18 cellular contexts compared by ENCODE assay signal in the genomic region with DNA sequence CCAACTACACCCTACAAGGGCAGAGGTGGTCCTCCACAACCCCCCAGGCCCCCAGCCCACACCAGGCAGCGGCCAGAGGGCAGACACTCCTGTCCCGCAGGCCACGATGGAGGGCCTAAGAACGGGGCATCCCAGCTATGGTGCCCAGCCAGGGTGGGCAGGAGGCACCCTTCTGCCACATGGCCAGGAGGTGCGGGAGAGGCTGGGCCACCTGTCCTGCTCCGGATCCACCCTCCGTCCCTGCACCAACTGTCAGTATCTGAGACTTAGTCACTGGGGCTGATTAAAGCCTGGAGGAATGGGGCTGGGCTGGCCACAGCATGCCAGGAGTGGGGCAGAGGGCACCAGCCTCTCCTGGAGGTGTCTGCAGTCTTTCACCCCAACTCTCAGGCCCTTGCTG. TPM values are rescaled to one million over a fixed set of nuclear protein-coding genes. Genes with fewer than 3 reads are reported as not detected.
A peak's percentile ranks its signal among the peaks of the same experiment; 100 is the strongest.
DNase-seq lines count a peak whose midpoint lies in the region; ATAC-seq and TF ChIP-seq lines count a peak whose summit lies in the region.
"Had no signal": no experiment of that assay in that cellular context is flagged by ENCODE, and none has a peak within 500 bp of the region (broad histone marks: within the 10 kb centered on the region; RNA-seq: fewer than 3 reads in every experiment).

No MANE protein-coding gene starts in this region.

- DNase-seq in Calu3 (peak; percentile 39), M059J (ENCODE audit: low read depth) (peak; percentile 47), epithelial cell of esophagus (ENCODE audit: low read depth) (peak; percentile 84), trophoblast cell (peak; percentile 43 to 73), thyroid gland (no peak), endodermal cell (no peak)
- DNase-seq in stimulated activated naive CD8-positive, alpha-beta T cell treated with anti-CD3 and anti-CD28 coated beads, Interleukin-15, amount 100 ng/mL, for 72 hours, result no peak
- DNase-seq: activated effector memory CD4-positive, alpha-beta T cell treated with Interleukin-2 at 50 U/mL for 16 hours; AML-193; amniotic stem cell; Caco-2; effector CD8-positive, alpha-beta T cell; NCI-H187; NCI-H446; occipital lobe had no signal

- H2BK12ac ChIP-seq in trophoblast cell (ENCODE audit: low read length), result no peak overlapping the region

- H3K4me1 Mint-ChIP-seq in Calu3 (ENCODE audit: low read depth, unreplicated experiment) (no peaks in the 10 kb centered on the region), endodermal cell (no peaks in the 10 kb centered on the region)
- H3K4me1 Mint-ChIP-seq in stimulated activated naive CD8-positive, alpha-beta T cell treated with anti-CD3 and anti-CD28 coated beads, Interleukin-15, amount 100 ng/mL, for 72 hours, result no peaks in the 10 kb centered on the region

- no peak overlapping the region for H4K91ac ChIP-seq in trophoblast cell (ENCODE audit: low read depth, low read length)

- no peak overlapping the region for H2AFZ ChIP-seq in trophoblast cell (ENCODE audit: insufficient read depth, low read length, poor library complexity)

- no peak overlapping the region for H2AK5ac ChIP-seq in trophoblast cell (ENCODE audit: low read length)

- H3K23ac ChIP-seq in trophoblast cell (ENCODE audit: low read length), result no peak overlapping the region

- no peak overlapping the region for H3K27ac ChIP-seq in trophoblast cell (ENCODE audit: low read depth, low read length)
- H3K27ac ChIP-seq in thyroid gland, result no peak overlapping the region
- H3K27ac ChIP-seq in endodermal cell (ENCODE audit: low read depth, low read length), result no peak overlapping the region
- H3K27ac ChIP-seq: right lobe of liver had no signal

- H3K79me2 ChIP-seq in trophoblast cell (ENCODE audit: control insufficient read depth, insufficient read depth, low read length, poor library complexity), result no peaks in the 10 kb centered on the region

- H3K4ac ChIP-seq in trophoblast cell (ENCODE audit: low read depth, low read length), result no peak overlapping the region

- H3K9me3 ChIP-seq in trophoblast cell (ENCODE audit: insufficient read depth, low read depth, low read length) (no peaks in the 10 kb centered on the region), thyroid gland (no peaks in the 10 kb centered on the region), endodermal cell (ENCODE audit: control insufficient read depth, low read length) (no peaks in the 10 kb centered on the region)
- H3K9me3 ChIP-seq: Caco-2, right lobe of liver had no signal

- peaks cover 6 to 10% of the 10 kb centered on the region in 2 experiments for H3K4me1 ChIP-seq in trophoblast cell (ENCODE audit: control insufficient read depth in 1 of 2, insufficient read depth in 2 of 2, low read length in 2 of 2)
- H3K4me1 ChIP-seq in thyroid gland, result peaks cover 10 to 23% of the 10 kb centered on the region in 2 donors
- no peaks in the 10 kb centered on the region for H3K4me1 ChIP-seq in endodermal cell (ENCODE audit: control insufficient read depth, insufficient read depth, low read length)
- H3K4me1 ChIP-seq: Caco-2, right lobe of liver had no signal

- H4K8ac ChIP-seq in trophoblast cell (ENCODE audit: low read depth, low read length), result no peak overlapping the region

- peaks cover 32% of the 10 kb centered on the region for H3K36me3 Mint-ChIP-seq in Calu3 (ENCODE audit: insufficient read depth, unreplicated experiment)
- H3K36me3 Mint-ChIP-seq in endodermal cell (ENCODE audit: low read depth), result peaks cover 13% of the 10 kb centered on the region

- H3K14ac ChIP-seq in trophoblast cell (ENCODE audit: low read length), result no peak overlapping the region

- BruUV-seq in Calu3 (replicated peaks; lab: Mats Ljungman, UMichigan), result no TSS peak

- H4K12ac ChIP-seq in trophoblast cell (ENCODE audit: low read depth, low read length), result no peak overlapping the region

- H3K4me2 ChIP-seq in trophoblast cell (ENCODE audit: low read length), result no peak overlapping the region

- TF ChIP-seq CTCF in Calu3 (IDR thresholded peaks at IDR 0.05; ENCODE audit: unreplicated experiment), result no peak
- no peak for TF ChIP-seq CTCF in epithelial cell of esophagus (IDR thresholded peaks at IDR 0.05; ENCODE audit: insufficient read depth, low read depth, low read length, missing control alignments)
- no peak for TF ChIP-seq CTCF in thyroid gland (IDR thresholded peaks at IDR 0.05)
- no peak for TF ChIP-seq CTCF in endodermal cell (conservative IDR thresholded peaks at IDR 0.05)

- no peak for TF ChIP-seq POLR2A in thyroid gland (IDR thresholded peaks at IDR 0.05)

- no CpG with 5 or more reads among the region's 7 CpGs for WGBS in trophoblast cell (ENCODE audit: extremely low coverage, insufficient coverage, insufficient read length)
- WGBS in thyroid gland, 2 donors, result 50% methylated on average over 2 of the region's 7 CpGs
- WGBS in endodermal cell (ENCODE audit: insufficient coverage in 1 of 2, insufficient read length in 1 of 2), 2 experiments, result 85 to 96% methylated on average over 5 to 7 of the region's 7 CpGs

- intact Hi-C loops in Calu3 (cut with micrococcal nuclease; ENCODE audit: unreplicated experiment) (no loop called here), thyroid gland (cut with DNase I) (no loop called here)

- H3K18ac ChIP-seq in trophoblast cell (ENCODE audit: low read length), result no peak overlapping the region

- H3K36me3 ChIP-seq in trophoblast cell (ENCODE audit: control insufficient read depth in 1 of 2, insufficient read depth in 2 of 2, low read length in 2 of 2), result peaks cover 67 to 69% of the 10 kb centered on the region in 2 experiments
- peaks cover 9 to 10% of the 10 kb centered on the region in 2 donors for H3K36me3 ChIP-seq in thyroid gland
- peaks cover 13% of the 10 kb centered on the region for H3K36me3 ChIP-seq in endodermal cell (ENCODE audit: control insufficient read depth, insufficient read depth, low read length)

- no peak overlapping the region for H2BK5ac ChIP-seq in trophoblast cell (ENCODE audit: low read depth, low read length, poor library complexity)

- H3K27me3 Mint-ChIP-seq in Calu3 (ENCODE audit: unreplicated experiment) (no peaks in the 10 kb centered on the region), endodermal cell (ENCODE audit: insufficient read depth) (no peaks in the 10 kb centered on the region)
- H3K27me3 Mint-ChIP-seq in stimulated activated naive CD8-positive, alpha-beta T cell treated with anti-CD3 and anti-CD28 coated beads, Interleukin-15, amount 100 ng/mL, for 72 hours, result no peaks in the 10 kb centered on the region

- ATAC-seq in stimulated activated naive CD8-positive, alpha-beta T cell treated with anti-CD3 and anti-CD28 coated beads, Interleukin-15, amount 100 ng/mL, for 72 hours, result no peak
- ATAC-seq in HG02970 (IDR thresholded peaks at IDR 0.05; ENCODE audit: low FRiP score, unreplicated experiment), result no peak
- ATAC-seq: right lobe of liver had no signal

- CTCF ChIA-PET in Calu3 (lab: Charles Lee), result interaction anchor here (0.6 kb wide), 1 partner anchor 11 kb away, joined by 5 read pairs; no protein-coding TSS in a partner anchor

- no peaks in the 10 kb centered on the region for H3K27me3 ChIP-seq in trophoblast cell (ENCODE audit: insufficient read depth, low read length)
- no peaks in the 10 kb centered on the region for H3K27me3 ChIP-seq in thyroid gland
- no peaks in the 10 kb centered on the region for H3K27me3 ChIP-seq in endodermal cell (ENCODE audit: control insufficient read depth, insufficient read depth, low read length, poor library complexity, severe bottlenecking)
- H3K27me3 ChIP-seq: right lobe of liver had no signal

- no peaks in the 10 kb centered on the region for H3K79me1 ChIP-seq in trophoblast cell (ENCODE audit: low read length)

- no peak overlapping the region for H3K4me3 ChIP-seq in epithelial cell of esophagus (ENCODE audit: low read length)
- no peak overlapping the region for H3K4me3 ChIP-seq in trophoblast cell (ENCODE audit: low read depth, low read length)
- H3K4me3 ChIP-seq in thyroid gland (replicated peaks in 1 of 3), result no peak overlapping the region
- H3K4me3 ChIP-seq in endodermal cell (ENCODE audit: low read length), result no peak overlapping the region
- H3K4me3 ChIP-seq: right lobe of liver had no signal

- H3K27ac Mint-ChIP-seq in Calu3 (ENCODE audit: unreplicated experiment) (no peak overlapping the region), endodermal cell (no peak overlapping the region)
- peak overlapping the region in 1 of 2 donors; percentile 82 for H3K27ac Mint-ChIP-seq in stimulated activated naive CD8-positive, alpha-beta T cell treated with anti-CD3 and anti-CD28 coated beads, Interleukin-15, amount 100 ng/mL, for 72 hours

- no peak overlapping the region for H3K9ac ChIP-seq in trophoblast cell (ENCODE audit: low read length)
- no peak overlapping the region for H3K9ac ChIP-seq in endodermal cell (ENCODE audit: extremely low read depth, low read length, poor library complexity, severe bottlenecking)

- H2BK120ac ChIP-seq in trophoblast cell (ENCODE audit: insufficient read depth, low read length, poor library complexity), result no peak overlapping the region

- H3K4me3 Mint-ChIP-seq in Calu3 (ENCODE audit: low read depth, unreplicated experiment) (no peak overlapping the region), endodermal cell (no peak overlapping the region)
- H3K4me3 Mint-ChIP-seq in stimulated activated naive CD8-positive, alpha-beta T cell treated with anti-CD3 and anti-CD28 coated beads, Interleukin-15, amount 100 ng/mL, for 72 hours, result no peak overlapping the region

- H3K9me3 Mint-ChIP-seq in Calu3 (ENCODE audit: low read depth, unreplicated experiment), result no peaks in the 10 kb centered on the region
- no peaks in the 10 kb centered on the region for H3K9me3 Mint-ChIP-seq in stimulated activated naive CD8-positive, alpha-beta T cell treated with anti-CD3 and anti-CD28 coated beads, Interleukin-15, amount 100 ng/mL, for 72 hours
- H3K9me3 Mint-ChIP-seq in endodermal cell, result no peaks in the 10 kb centered on the region

RNA-seq across cellular contexts. Expression of gene TNK2, which starts 37.9 kb away (rescaled TPM):
- 50.4 and 53.0 TPM in 2 replicates for total RNA-seq in Calu3 (2022)
- 8.0 and 13.9 TPM in 2 replicates for total RNA-seq in M059J (2014; rRNA removed; shearing (Covaris generic))
- 22.5 TPM in 2 replicates for polyA plus RNA-seq in trophoblast cell (2013)
- total RNA-seq in thyroid gland, result 10 to 100 TPM; 10.2 to 21.1 (median 12.7) TPM
- total RNA-seq in endodermal cell, result 10 to 100 TPM; 53.2 to 85.7 TPM
- 34.8 TPM for polyA plus RNA-seq in endodermal cell (2013, experiment 1 of 2)
- polyA plus RNA-seq in endodermal cell (2013, experiment 2 of 2), result 29.4 TPM

RNA-seq across cellular contexts. Expression of gene MUC4, which starts 58.7 kb away (rescaled TPM):
- 3.6 and 4.6 TPM in 2 replicates for total RNA-seq in Calu3 (2022)
- 0.02 and 0.05 TPM in 2 replicates for total RNA-seq in M059J (2014; rRNA removed; shearing (Covaris generic))
- polyA plus RNA-seq in trophoblast cell (2013), result 0.05 and 0.08 TPM in 2 replicates
- total RNA-seq in thyroid gland, result under 1 TPM in 2 of 4 donors, not detected in 2; 0.13 to 0.20 TPM
- total RNA-seq in endodermal cell, result 1 to 10 TPM in 1 of 2 donors, under 1 TPM in 1; 0.35 to 2.3 TPM
- 0.18 TPM for polyA plus RNA-seq in endodermal cell (2013, experiment 1 of 2)
- 0.08 TPM for polyA plus RNA-seq in endodermal cell (2013, experiment 2 of 2)
- total RNA-seq: occipital lobe, subcutaneous adipose tissue had no signal

Comparison
In these comparisons a context has a peak if more than half of its experiments do, and no peak if none do; other contexts are left out.
1. DNase-seq: peak in Calu3 (single experiment), M059J (single experiment), epithelial cell of esophagus (single experiment) and trophoblast cell (2 of 2); none in stimulated activated naive CD8-positive, alpha-beta T cell treated with anti-CD3 and anti-CD28 coated beads, Interleukin-15, amount 100 ng/mL, for 72 hours (0 of 2), thyroid gland (0 of 2) and endodermal cell (single experiment).